Comparison of ENCODE assay signal across 8 cellular contexts in genomic region chr19:7535035-7535992, GRCh38. TPM values are rescaled to one million over a fixed set of nuclear protein-coding genes. Genes with fewer than 3 reads are reported as not detected.
DNase-seq lines count a peak whose midpoint lies in the region; ATAC-seq, FAIRE-seq and TF ChIP-seq lines count a peak whose summit lies in the region.

PNPLA6 (plus strand) TSS chr19:7535717; CDS start chr19:7535789, 72 bp downstream.

- H3K4me3 ChIP-seq in fibroblast of the aortic adventitia (ENCODE audit: low read depth, low read length), result peak within 1 kb of the TSS; percentile 99
- H3K4me3 ChIP-seq in neural cell (ENCODE audit: low read length), result peak within 1 kb of the TSS; percentile 94

- no peaks in the 10 kb centered on the region for H3K9me3 Mint-ChIP-seq in stimulated activated naive CD8-positive, alpha-beta T cell treated with anti-CD3 and anti-CD28 coated beads, Interleukin-15, amount 100 ng/mL, for 72 hours

- FAIRE-seq in H54 (lab: Jason Lieb, UNC), result no peak

- TF ChIP-seq EP300 in neural cell (conservative IDR thresholded peaks at IDR 0.05; ENCODE audit: poor library complexity, severe bottlenecking), result peak; percentile 47

- no peaks in the 10 kb centered on the region for H3K79me2 ChIP-seq in neural cell (replicated peaks; ENCODE audit: insufficient read depth, low read length)

- H3K27ac ChIP-seq in neural cell (ENCODE audit: low read length), result peak within 1 kb of the TSS; percentile 87

- H3K27me3 Mint-ChIP-seq in stimulated activated naive CD8-positive, alpha-beta T cell treated with anti-CD3 and anti-CD28 coated beads, Interleukin-15, amount 100 ng/mL, for 72 hours, result no peaks in the 10 kb centered on the region

- H3K4me1 Mint-ChIP-seq in stimulated activated naive CD8-positive, alpha-beta T cell treated with anti-CD3 and anti-CD28 coated beads, Interleukin-15, amount 100 ng/mL, for 72 hours, result peaks cover 38% of the 10 kb centered on the region

- peaks cover 5% of the 10 kb centered on the region for H3F3A ChIP-seq in neural cell (ENCODE audit: insufficient read depth, low read length, poor library complexity, severe bottlenecking)

- H3K9me3 ChIP-seq in neural cell (ENCODE audit: low read length), result no peaks in the 10 kb centered on the region

- no peaks in the 10 kb centered on the region for H4K20me1 ChIP-seq in neural cell (ENCODE audit: insufficient read depth)

- no peak for TF ChIP-seq CTCF in fibroblast of the aortic adventitia (IDR thresholded peaks at IDR 0.05; ENCODE audit: insufficient read depth, low read length)
- no peak for TF ChIP-seq CTCF in neural cell (IDR thresholded peaks at IDR 0.05; ENCODE audit: poor library complexity, severe bottlenecking)

- H3K36me3 ChIP-seq in neural cell (ENCODE audit: insufficient read depth, low read length), result no peaks in the 10 kb centered on the region

- H3K27ac Mint-ChIP-seq in stimulated activated naive CD8-positive, alpha-beta T cell treated with anti-CD3 and anti-CD28 coated beads, Interleukin-15, amount 100 ng/mL, for 72 hours, result peak within 1 kb of the TSS; percentile 94 to 97

- TF ChIP-seq POLR2A in H54 (IDR thresholded peaks at IDR 0.05; ENCODE audit: low read depth, low read length) (peak; percentile 57), Raji (IDR thresholded peaks at IDR 0.05; ENCODE audit: insufficient read depth, low read depth, low read length) (peak; percentile 73)

- no peaks in the 10 kb centered on the region for H3K27me3 ChIP-seq in neural cell (ENCODE audit: insufficient read depth, low read depth, low read length)

- H3K4me3 Mint-ChIP-seq in stimulated activated naive CD8-positive, alpha-beta T cell treated with anti-CD3 and anti-CD28 coated beads, Interleukin-15, amount 100 ng/mL, for 72 hours, result peak within 1 kb of the TSS; percentile 97 to 98

- ATAC-seq in stimulated activated naive CD8-positive, alpha-beta T cell treated with anti-CD3 and anti-CD28 coated beads, Interleukin-15, amount 100 ng/mL, for 72 hours, result peak; percentile 84

- no peaks in the 10 kb centered on the region for H3K9me2 ChIP-seq in neural cell (ENCODE audit: insufficient read depth, low read length)

- H3K9ac ChIP-seq in neural cell (ENCODE audit: low read length), result peak within 1 kb of the TSS; percentile 86

- peak within 1 kb of the TSS; percentile 80 for H2AFZ ChIP-seq in neural cell (ENCODE audit: low read depth, low read length)

- DNase-seq in EL, result peak; percentile 92
- DNase-seq in H54 (ENCODE audit: insufficient read length, low spot score), result peak; percentile 94
- peak; percentile 91 for DNase-seq in M059J (ENCODE audit: low read depth)
- DNase-seq in activated effector memory CD4-positive, alpha-beta T cell treated with Interleukin-2 at 50 U/mL for 16 hours, result peak; percentile 91
- DNase-seq in fibroblast of the aortic adventitia (ENCODE audit: low read depth), result peak; percentile 93
- DNase-seq in stimulated activated naive CD8-positive, alpha-beta T cell treated with anti-CD3 and anti-CD28 coated beads, Interleukin-15, amount 100 ng/mL, for 72 hours, result peak; percentile 93 to 94

- peak within 1 kb of the TSS; percentile 92 for H3K4me2 ChIP-seq in neural cell (ENCODE audit: low read length)

- TF ChIP-seq RAD21 in neural cell (conservative IDR thresholded peaks at IDR 0.05), result no peak

TF ChIP-seq in neural cell, 6 proteins besides CTCF, POLR2A, EP300 and RAD21:
- TF ChIP-seq MXI1 (conservative IDR thresholded peaks at IDR 0.05; ENCODE audit: poor library complexity, severe bottlenecking) (peak; percentile 79), EZH2 (IDR thresholded peaks at IDR 0.05; ENCODE audit: borderline replicate concordance, insufficient read depth, low read length, poor library complexity, severe bottlenecking) (no peak), POLR2AphosphoS5 (IDR thresholded peaks at IDR 0.05) (peak; percentile 83), SMC3 (conservative IDR thresholded peaks at IDR 0.05; ENCODE audit: poor library complexity) (peak; percentile 30), TAF1 (IDR thresholded peaks at IDR 0.05; ENCODE audit: low read depth) (no peak), REST (IDR thresholded peaks at IDR 0.05; ENCODE audit: borderline replicate concordance) (peak; percentile 42)
TF ChIP-seq in neural cell: peak in this region for 4.

RNA-seq across cellular contexts. Expression of gene PNPLA6, which starts in this region (rescaled TPM):
- 46.3 and 86.0 TPM in 2 replicates for total RNA-seq in M059J (2014; rRNA removed; shearing (Covaris generic))
- 67.8 and 123 TPM in 2 replicates for total RNA-seq in fibroblast of the aortic adventitia (ENCODE audit: low replicate concordance)
- polyA plus RNA-seq in neural cell, result 10.8 and 25.0 TPM in 2 replicates
- polyA minus RNA-seq in neural cell, result 28.4 and 33.8 TPM in 2 replicates

Comparison
In these comparisons a context has a peak if more than half of its experiments do, and no peak if none do; other contexts are left out.
1. Peak in every context shown above with its lines: DNase-seq, ATAC-seq, H3K4me3 ChIP-seq and H3K27ac ChIP-seq.